ENCODE assay signal across 18 cellular contexts in genomic region chr16:4291699-4292098, GRCh38. TPM values are rescaled to one million over a fixed set of nuclear protein-coding genes. Genes with fewer than 3 reads are reported as not detected.
"Had no signal": no experiment of that assay in that cellular context is flagged by ENCODE, and none has a peak within 500 bp of the region (broad histone marks: within the 10 kb centered on the region; RNA-seq: fewer than 3 reads in every experiment).

No MANE protein-coding gene starts in this region.

- H3K4me2 ChIP-seq: neural progenitor cell had no signal

- H2AFZ ChIP-seq: neural progenitor cell, parathyroid adenoma had no signal

- H3K27ac ChIP-seq: body of pancreas, neural progenitor cell, parathyroid adenoma, thyroid gland had no signal

- H3K27ac Mint-ChIP-seq: activated CD4-positive, alpha-beta memory T cell treated with anti-CD3 and anti-CD28 coated beads, Interleukin-2, amount 10 ng/mL, durations not matched to agents 7 days and 5 days; activated naive CD4-positive, alpha-beta T cell treated with anti-CD3 and anti-CD28 coated beads, Interleukin-2, amount 50 U/mL, for 24 hours; stimulated activated memory B cell treated with anti-CD40 and anti-IgM and Interleukin-4, amounts not matched to agents 10 μg/mL and 1 μg/mL and 100 μg/mL, for 72 hours had no signal

- H3K4me3 Mint-ChIP-seq: activated CD4-positive, alpha-beta memory T cell treated with anti-CD3 and anti-CD28 coated beads, Interleukin-2, amount 10 ng/mL, durations not matched to agents 7 days and 5 days; activated naive CD4-positive, alpha-beta T cell treated with anti-CD3 and anti-CD28 coated beads, Interleukin-2, amount 50 U/mL, for 24 hours; activated T-cell treated with anti-CD3 and anti-CD28 coated beads, Interleukin-2, amount 50 U/mL, for 4 hours; central memory CD8-positive, alpha-beta T cell; neural progenitor cell; stimulated activated memory B cell treated with anti-CD40 and anti-IgM and Interleukin-4, amounts not matched to agents 10 μg/mL and 1 μg/mL and 100 μg/mL, for 72 hours had no signal

- H3K9ac ChIP-seq: neural progenitor cell, parathyroid adenoma had no signal

- H3K9me3 ChIP-seq: body of pancreas, lower lobe of right lung, thyroid gland had no signal

- ATAC-seq: activated T-cell treated with anti-CD3 and anti-CD28 coated beads, Interleukin-2, amount 50 U/mL, for 4 hours; body of pancreas; lower lobe of right lung; SK-N-SH treated with all-trans-retinoic acid at 6 μM for 48 hours; stimulated activated memory B cell treated with anti-CD40 and anti-IgM and Interleukin-4, amounts not matched to agents 10 μg/mL and 1 μg/mL and 100 μg/mL, for 72 hours had no signal

- H3K36me3 Mint-ChIP-seq: activated naive CD4-positive, alpha-beta T cell treated with anti-CD3 and anti-CD28 coated beads, Interleukin-2, amount 50 U/mL, for 24 hours; neural progenitor cell; stimulated activated memory B cell treated with anti-CD40 and anti-IgM and Interleukin-4, amounts not matched to agents 10 μg/mL and 1 μg/mL and 100 μg/mL, for 72 hours had no signal

- H3K27me3 Mint-ChIP-seq: activated CD4-positive, alpha-beta memory T cell treated with anti-CD3 and anti-CD28 coated beads, Interleukin-2, amount 10 ng/mL, durations not matched to agents 7 days and 5 days; activated naive CD4-positive, alpha-beta T cell treated with anti-CD3 and anti-CD28 coated beads, Interleukin-2, amount 50 U/mL, for 24 hours had no signal

- H3K27me3 ChIP-seq: body of pancreas, neural progenitor cell, thyroid gland had no signal

- H3K9me3 Mint-ChIP-seq: activated CD4-positive, alpha-beta memory T cell treated with anti-CD3 and anti-CD28 coated beads, Interleukin-2, amount 10 ng/mL, durations not matched to agents 7 days and 5 days; activated naive CD4-positive, alpha-beta T cell treated with anti-CD3 and anti-CD28 coated beads, Interleukin-2, amount 50 U/mL, for 24 hours; activated T-cell treated with anti-CD3 and anti-CD28 coated beads, Interleukin-2, amount 50 U/mL, for 4 hours; central memory CD8-positive, alpha-beta T cell; neural progenitor cell; stimulated activated memory B cell treated with anti-CD40 and anti-IgM and Interleukin-4, amounts not matched to agents 10 μg/mL and 1 μg/mL and 100 μg/mL, for 72 hours had no signal

- H3K4me3 ChIP-seq: body of pancreas, lower lobe of right lung, neural progenitor cell, thyroid gland had no signal

- DNase-seq: activated CD4-positive, alpha-beta memory T cell treated with anti-CD3 and anti-CD28 coated beads, Interleukin-2, amount 10 ng/mL, durations not matched to agents 7 days and 5 days; activated CD4-positive, alpha-beta T cell treated with anti-CD3 and anti-CD28 coated beads for 4 hours; activated effector memory CD4-positive, alpha-beta T cell treated with Interleukin-2 at 50 U/mL for 16 hours; activated T-cell treated with anti-CD3 and anti-CD28 coated beads, Interleukin-2, amount 50 U/mL, for 4 hours; cortex of kidney; effector memory CD4-positive, alpha-beta T cell; foreskin melanocyte; lower lobe of right lung; stimulated activated CD4-positive, alpha-beta T cell treated with anti-CD3 and anti-CD28 coated beads, Interleukin-2, amount 100 ng/mL, for 48 hours; T-helper 1 cell; thyroid gland had no signal

- H3K36me3 ChIP-seq: lower lobe of right lung, neural progenitor cell, thyroid gland had no signal

RNA-seq across cellular contexts. Expression of gene SRL, which starts 49.8 kb away (rescaled TPM):
- total RNA-seq: activated CD4-positive, alpha-beta memory T cell treated with anti-CD3 and anti-CD28 coated beads, Interleukin-2, amount 10 ng/mL, durations not matched to agents 7 days and 5 days; body of pancreas had no signal
